ENCODE assay signal across 16 cellular contexts in the genomic region with DNA sequence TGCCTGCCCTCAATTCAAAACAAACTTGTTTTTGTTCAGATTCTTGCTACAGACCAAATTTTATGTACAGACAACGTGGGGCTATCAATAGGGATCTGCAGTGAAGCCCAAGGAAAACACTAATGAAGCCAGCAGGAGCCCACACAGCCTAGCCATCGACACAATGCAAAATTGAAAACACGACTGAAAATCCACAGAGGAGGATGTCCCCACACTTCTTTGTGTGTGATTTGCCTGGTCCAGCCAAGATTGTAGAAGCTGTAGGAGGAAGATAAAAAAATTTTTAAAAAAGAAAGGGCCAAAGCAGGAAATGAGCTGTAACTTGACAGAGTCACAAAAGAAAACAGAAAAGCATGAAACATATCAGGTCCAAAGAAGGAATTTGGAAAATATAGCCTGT. TPM values are rescaled to one million over a fixed set of nuclear protein-coding genes. Genes with fewer than 3 reads are reported as not detected.
"Had no signal": no experiment of that assay in that cellular context is flagged by ENCODE, and none has a peak within 500 bp of the region (broad histone marks: within the 10 kb centered on the region; RNA-seq: fewer than 3 reads in every experiment).

No MANE protein-coding gene starts in this region.

- DNase-seq: activated naive CD8-positive, alpha-beta T cell treated with anti-CD3 and anti-CD28 coated beads for 36 hours; activated T-cell treated with anti-CD3 and anti-CD28 coated beads, Interleukin-2, amount 50 U/mL, for 4 hours; amygdala; brain microvascular endothelial cell; gastrocnemius medialis; islet precursor cell; left lung; naive thymus-derived CD8-positive, alpha-beta T cell; posterior cingulate gyrus; stomach; SW 1271; T-helper 9 cell; testis had no signal

- ATAC-seq: activated T-cell treated with anti-CD3 and anti-CD28 coated beads, Interleukin-2, amount 50 U/mL, for 4 hours; gastrocnemius medialis; left lung; naive thymus-derived CD8-positive, alpha-beta T cell had no signal

- H3K27ac ChIP-seq: brain microvascular endothelial cell, gastrocnemius medialis, left lung, stomach, testis had no signal

- H3K4me3 ChIP-seq: gastrocnemius medialis, left lung, stomach, testis had no signal

- H3K27me3 ChIP-seq: brain microvascular endothelial cell, left lung, stomach, testis had no signal

- H3K4me1 ChIP-seq: gastrocnemius medialis, left lung, stomach, testis had no signal

- H3K36me3 ChIP-seq: brain microvascular endothelial cell, gastrocnemius medialis, left lung, stomach had no signal

- H3K9me3 ChIP-seq: gastrocnemius medialis, left lung, stomach, testis had no signal

RNA-seq across cellular contexts. Expression of a gene that starts 34.8 kb away (rescaled TPM):
- total RNA-seq: activated naive CD8-positive, alpha-beta T cell treated with anti-CD3 and anti-CD28 coated beads for 36 hours; activated T-cell treated with anti-CD3 and anti-CD28 coated beads, Interleukin-2, amount 50 U/mL, for 4 hours; epithelial cell of proximal tubule; left lung; naive thymus-derived CD8-positive, alpha-beta T cell; SK-MEL-5; ureter had no signal
- polyA plus RNA-seq: naive thymus-derived CD8-positive, alpha-beta T cell; stomach had no signal
